ENCODE assay signal across 8 cellular contexts in genomic region chrX:1491851-1492349, GRCh38. TPM values are rescaled to one million over a fixed set of nuclear protein-coding genes. Genes with fewer than 3 reads are reported as not detected.
DNase-seq lines count a peak whose midpoint lies in the region; ATAC-seq and TF ChIP-seq lines count a peak whose summit lies in the region.

No MANE protein-coding gene starts in this region.

- no peaks in the 10 kb centered on the region for H4K20me1 ChIP-seq in hepatocyte (ENCODE audit: insufficient read depth, poor library complexity, severe bottlenecking)

- H3K9me3 Mint-ChIP-seq in CD14-positive monocyte: peaks cover 0 to 8% (median 3%) of the 10 kb centered on the region in 7 donors
- H3K9me3 Mint-ChIP-seq in T-helper 1 cell treated with Interleukin-12 subunit alpha and Interleukin-12 subunit beta and Interleukin-4 antibody, amounts not matched to agents 30 μg/mL and 1 μg/mL, for 36 hours: peaks cover 10% of the 10 kb centered on the region

- H3K9me3 ChIP-seq in left ventricle myocardium inferior (replicated peaks) (peaks cover 10% of the 10 kb centered on the region), hepatocyte (ENCODE audit: low read depth) (no peaks in the 10 kb centered on the region)

- no peak overlapping the region for H3K4me3 Mint-ChIP-seq in CD14-positive monocyte
- no peak overlapping the region for H3K4me3 Mint-ChIP-seq in T-helper 1 cell treated with Interleukin-12 subunit alpha and Interleukin-12 subunit beta and Interleukin-4 antibody, amounts not matched to agents 30 μg/mL and 1 μg/mL, for 36 hours

- no peak overlapping the region for H3K27ac ChIP-seq in left ventricle myocardium inferior (replicated peaks)
- no peak overlapping the region for H3K27ac ChIP-seq in hepatocyte

- H2AFZ ChIP-seq in hepatocyte: no peak overlapping the region

- H3K27me3 ChIP-seq in left ventricle myocardium inferior (ENCODE audit: low read depth) (peaks cover 12% of the 10 kb centered on the region), hepatocyte (no peaks in the 10 kb centered on the region)

- peak; percentile 74 for ATAC-seq in GM19025 (IDR thresholded peaks at IDR 0.05; ENCODE audit: low read depth, unreplicated experiment)
- peak; percentile 58 for ATAC-seq in HG03039 (IDR thresholded peaks at IDR 0.05; ENCODE audit: unreplicated experiment)

- H3K4me2 ChIP-seq in hepatocyte: no peak overlapping the region

- intact Hi-C loops in CD14-positive monocyte (cut with micrococcal nuclease): no loop called here
- intact Hi-C loops in left ventricle myocardium inferior (cut with micrococcal nuclease): no loop called here

- no peaks in the 10 kb centered on the region for H3K9me2 ChIP-seq in hepatocyte (replicated peaks; ENCODE audit: insufficient read depth)

- DNase-seq in CD14-positive monocyte (ENCODE audit: low spot score) (no peak), iPS DF 4.7 (ENCODE audit: extremely low read depth, low spot score) (peak; percentile 44), hippocampal formation (lab: John Stamatoyannopoulos, UW) (no peak), left ventricle myocardium inferior (no peak), hepatocyte (ENCODE audit: low spot score) (no peak)

- H3K4me3 ChIP-seq in left ventricle myocardium inferior (no peak overlapping the region), hepatocyte (no peak overlapping the region)

- H3K79me2 ChIP-seq in hepatocyte: no peaks in the 10 kb centered on the region

- H3K4me1 ChIP-seq in left ventricle myocardium inferior (peaks cover 26% of the 10 kb centered on the region), hepatocyte (ENCODE audit: insufficient read depth) (no peaks in the 10 kb centered on the region)

- H3K36me3 Mint-ChIP-seq in CD14-positive monocyte: peaks cover 49 to 55% of the 10 kb centered on the region in 2 donors
- peaks cover 44% of the 10 kb centered on the region for H3K36me3 Mint-ChIP-seq in T-helper 1 cell treated with Interleukin-12 subunit alpha and Interleukin-12 subunit beta and Interleukin-4 antibody, amounts not matched to agents 30 μg/mL and 1 μg/mL, for 36 hours (ENCODE audit: low read depth)

- peak overlapping the region in 4 of 7 donors; percentile 42 to 87 (median 68) for H3K27ac Mint-ChIP-seq in CD14-positive monocyte
- H3K27ac Mint-ChIP-seq in T-helper 1 cell treated with Interleukin-12 subunit alpha and Interleukin-12 subunit beta and Interleukin-4 antibody, amounts not matched to agents 30 μg/mL and 1 μg/mL, for 36 hours: peak overlapping the region; percentile 76

- peaks cover 35% of the 10 kb centered on the region for H3K4me1 Mint-ChIP-seq in CD14-positive monocyte
- peaks cover 35% of the 10 kb centered on the region for H3K4me1 Mint-ChIP-seq in T-helper 1 cell treated with Interleukin-12 subunit alpha and Interleukin-12 subunit beta and Interleukin-4 antibody, amounts not matched to agents 30 μg/mL and 1 μg/mL, for 36 hours (ENCODE audit: low read depth)

- peaks cover 0 to 2% (median 2%) of the 10 kb centered on the region in 3 donors for H3K27me3 Mint-ChIP-seq in CD14-positive monocyte (ENCODE audit: low read depth in 3 of 3)
- no peaks in the 10 kb centered on the region for H3K27me3 Mint-ChIP-seq in T-helper 1 cell treated with Interleukin-12 subunit alpha and Interleukin-12 subunit beta and Interleukin-4 antibody, amounts not matched to agents 30 μg/mL and 1 μg/mL, for 36 hours (ENCODE audit: low read depth)

- TF ChIP-seq CTCF in CD14-positive monocyte (IDR thresholded peaks at IDR 0.05) (no peak), left ventricle myocardium inferior (IDR thresholded peaks at IDR 0.05; ENCODE audit: borderline replicate concordance) (no peak), hepatocyte (IDR thresholded peaks at IDR 0.05; ENCODE audit: poor library complexity) (no peak)

- 88% methylated on average over 6 of the region's 6 CpGs for WGBS in hepatocyte (ENCODE audit: low lambda C conversion rate, missing lambda C conversion rate)

- H3K36me3 ChIP-seq in left ventricle myocardium inferior (no peaks in the 10 kb centered on the region), hepatocyte (replicated peaks; ENCODE audit: insufficient read depth, low read depth) (no peaks in the 10 kb centered on the region)

RNA-seq across cellular contexts. Expression of gene ASMTL, which starts 39.2 kb away (rescaled TPM):
- polyA plus RNA-seq in CD14-positive monocyte (10 to 100 TPM; 31.0 to 31.5 TPM), hepatocyte (26.7 and 31.0 TPM in 2 replicates)
- total RNA-seq in left ventricle myocardium inferior (36.5 TPM), hepatocyte (10.1 and 15.1 TPM in 2 replicates)

RNA-seq across cellular contexts. Expression of gene P2RY8, which starts 45.1 kb away (rescaled TPM):
- polyA plus RNA-seq in CD14-positive monocyte (10 to 100 TPM; 33.3 to 40.0 TPM), hepatocyte (0.54 TPM in 1 of 2 replicates, not detected in the other)
- total RNA-seq in left ventricle myocardium inferior (1.9 TPM), hepatocyte (0.07 TPM in 1 of 2 replicates, not detected in the other)
